6 cellular contexts compared by ENCODE assay signal in genomic region chr3:152216960-152217865, GRCh38. TPM values are rescaled to one million over a fixed set of nuclear protein-coding genes. Genes with fewer than 3 reads are reported as not detected.
DNase-seq lines count a peak whose midpoint lies in the region; ATAC-seq and TF ChIP-seq lines count a peak whose summit lies in the region.
"Not testable (repeated sequence)": the region's sequence is repeated elsewhere in the genome, so short reads cannot be mapped to it uniquely, and the experiment has no call there.

No MANE protein-coding gene starts in this region.

- CTCF ChIA-PET in naive thymus-derived CD4-positive, alpha-beta T cell (lab: Charles Lee), result interaction anchor here (0.7 to 1.5 kb wide), 7 partner anchors 8 to 37 kb away, joined by 3 to 7 read pairs (median 3); no protein-coding TSS in a partner anchor

- H3K4me3 ChIP-seq in RWPE2 (ENCODE audit: severe bottlenecking); right cardiac atrium (ENCODE audit: low read length); naive thymus-derived CD4-positive, alpha-beta T cell (ENCODE audit: low read length); sigmoid colon: not testable (repeated sequence)

- H3K4me3 Mint-ChIP-seq in activated naive CD4-positive, alpha-beta T cell treated with anti-CD3 and anti-CD28 coated beads, Interleukin-2, amount 50 U/mL, for 24 hours, result peak overlapping the region; percentile 71
- H3K4me3 Mint-ChIP-seq in chondrocyte (ENCODE audit: unreplicated experiment), result not testable (repeated sequence)
- peak overlapping the region in 6 of 10 donors; percentile 79 to 93 (median 91) for H3K4me3 Mint-ChIP-seq in naive thymus-derived CD4-positive, alpha-beta T cell

- H3K4me1 ChIP-seq in RWPE2 (ENCODE audit: insufficient read depth, poor library complexity, severe bottlenecking); right cardiac atrium (ENCODE audit: control insufficient read depth, insufficient read depth, low read length): not testable (repeated sequence)
- peaks cover 0 to 39% of the 10 kb centered on the region in 2 donors for H3K4me1 ChIP-seq in naive thymus-derived CD4-positive, alpha-beta T cell (ENCODE audit: control insufficient read depth in 2 of 2, insufficient read depth in 2 of 2, low read length in 2 of 2)
- peaks cover 0 to 70% (median 39%) of the 10 kb centered on the region in 4 donors for H3K4me1 ChIP-seq in sigmoid colon

- not testable (repeated sequence) for H3K27me3 Mint-ChIP-seq in activated naive CD4-positive, alpha-beta T cell treated with anti-CD3 and anti-CD28 coated beads, Interleukin-2, amount 50 U/mL, for 24 hours; chondrocyte (ENCODE audit: low read depth); naive thymus-derived CD4-positive, alpha-beta T cell

- not testable (repeated sequence) for H3K36me3 ChIP-seq in RWPE2 (ENCODE audit: low read depth); naive thymus-derived CD4-positive, alpha-beta T cell (ENCODE audit: control insufficient read depth in 2 of 3, insufficient read depth in 3 of 3, low read length in 3 of 3); sigmoid colon

- not testable (repeated sequence) for TF ChIP-seq POLR2A in sigmoid colon (IDR thresholded peaks at IDR 0.05)

- H3K4me1 Mint-ChIP-seq in activated naive CD4-positive, alpha-beta T cell treated with anti-CD3 and anti-CD28 coated beads, Interleukin-2, amount 50 U/mL, for 24 hours, result peaks cover 80% of the 10 kb centered on the region
- peaks cover 33% of the 10 kb centered on the region for H3K4me1 Mint-ChIP-seq in chondrocyte (ENCODE audit: low read depth)
- H3K4me1 Mint-ChIP-seq in naive thymus-derived CD4-positive, alpha-beta T cell, result peaks cover 53 to 82% (median 73%) of the 10 kb centered on the region in 7 donors

- intact Hi-C loops in right cardiac atrium (cut with DNase I); naive thymus-derived CD4-positive, alpha-beta T cell (cut with micrococcal nuclease); sigmoid colon (cut with DNase I): not testable (repeated sequence)

- TF ChIP-seq CTCF in RWPE2 (IDR thresholded peaks at IDR 0.05; ENCODE audit: poor library complexity, severe bottlenecking); chondrocyte (IDR thresholded peaks at IDR 0.05); sigmoid colon (IDR thresholded peaks at IDR 0.05): not testable (repeated sequence)

- ATAC-seq in RWPE2 (ENCODE audit: low read depth); right cardiac atrium; naive thymus-derived CD4-positive, alpha-beta T cell: not testable (repeated sequence)

- DNase-seq in RWPE2 (ENCODE audit: low spot score) (peak; percentile 45), chondrocyte (ENCODE audit: low spot score) (peak; percentile 91), right cardiac atrium (peak in 2 of 3 donors; percentile 50 to 54)
- DNase-seq in naive thymus-derived CD4-positive, alpha-beta T cell; sigmoid colon: not testable (repeated sequence)

- not testable (repeated sequence) for H3K27ac ChIP-seq in RWPE2 (ENCODE audit: poor library complexity, severe bottlenecking); right cardiac atrium (ENCODE audit: low read length); naive thymus-derived CD4-positive, alpha-beta T cell (ENCODE audit: low read depth, low read length)
- peak overlapping the region; percentile 59 to 85 (median 80) for H3K27ac ChIP-seq in sigmoid colon

- H3K9me3 Mint-ChIP-seq in activated naive CD4-positive, alpha-beta T cell treated with anti-CD3 and anti-CD28 coated beads, Interleukin-2, amount 50 U/mL, for 24 hours; chondrocyte (ENCODE audit: low read depth); naive thymus-derived CD4-positive, alpha-beta T cell: not testable (repeated sequence)

- H3K36me3 Mint-ChIP-seq in activated naive CD4-positive, alpha-beta T cell treated with anti-CD3 and anti-CD28 coated beads, Interleukin-2, amount 50 U/mL, for 24 hours; chondrocyte (ENCODE audit: low read depth); naive thymus-derived CD4-positive, alpha-beta T cell: not testable (repeated sequence)

- H3K27ac Mint-ChIP-seq in activated naive CD4-positive, alpha-beta T cell treated with anti-CD3 and anti-CD28 coated beads, Interleukin-2, amount 50 U/mL, for 24 hours, result peak overlapping the region; percentile 20
- H3K27ac Mint-ChIP-seq in chondrocyte (ENCODE audit: unreplicated experiment), result not testable (repeated sequence)
- peak overlapping the region in 6 of 9 donors; percentile 86 to 100 (median 96) for H3K27ac Mint-ChIP-seq in naive thymus-derived CD4-positive, alpha-beta T cell

- WGBS in right cardiac atrium, result 97% methylated on average over 34 of the region's 34 CpGs
- WGBS in sigmoid colon, 2 donors, result 95 to 97% methylated on average over 34 of the region's 34 CpGs

- POLR2A ChIA-PET in naive thymus-derived CD4-positive, alpha-beta T cell (lab: Charles Lee), result interaction anchor here (0.8 to 6.3 kb wide), 17 partner anchors 13 to 93 kb away, joined by 3 to 166 read pairs (median 8); partner anchors contain the start of gene MBNL1

- H3K9me3 ChIP-seq in RWPE2 (ENCODE audit: severe bottlenecking); right cardiac atrium (ENCODE audit: control insufficient read depth, low read length); naive thymus-derived CD4-positive, alpha-beta T cell (ENCODE audit: control insufficient read depth in 2 of 3, low read length in 3 of 3); sigmoid colon: not testable (repeated sequence)

- not testable (repeated sequence) for TF ChIP-seq EP300 in sigmoid colon (IDR thresholded peaks at IDR 0.05)

- H3K27me3 ChIP-seq in RWPE2 (ENCODE audit: insufficient read depth, poor library complexity, severe bottlenecking); right cardiac atrium (ENCODE audit: control insufficient read depth, insufficient read depth); naive thymus-derived CD4-positive, alpha-beta T cell (ENCODE audit: control insufficient read depth in 2 of 2, insufficient read depth in 2 of 2, low read length in 2 of 2); sigmoid colon: not testable (repeated sequence)

RNA-seq across cellular contexts. Expression of gene MBNL1, which starts 51.5 kb away (rescaled TPM):
- 164 to 177 TPM (median 166 TPM) in 3 replicates for total RNA-seq in chondrocyte
- total RNA-seq in right cardiac atrium, result 100 to 1,000 TPM; 142 to 160 (median 154) TPM
- polyA plus RNA-seq in right cardiac atrium, result 52.7 TPM
- 100 to 1,000 TPM; 459 to 675 (median 508) TPM for total RNA-seq in naive thymus-derived CD4-positive, alpha-beta T cell
- polyA plus RNA-seq in naive thymus-derived CD4-positive, alpha-beta T cell, result 100 to 1,000 TPM; 371 to 389 TPM
- total RNA-seq in sigmoid colon, result 100 to 1,000 TPM; 602 to 898 (median 756) TPM
- 10 to 100 TPM; 60.5 to 74.7 (median 67.3) TPM for polyA plus RNA-seq in sigmoid colon
